ENCODE assay signal across 15 cellular contexts in genomic region chr16:86619263-86619935, GRCh38. TPM values are rescaled to one million over a fixed set of nuclear protein-coding genes. Genes with fewer than 3 reads are reported as not detected.
A peak's percentile ranks its signal among the peaks of the same experiment; 100 is the strongest.
DNase-seq lines count a peak whose midpoint lies in the region; ATAC-seq and TF ChIP-seq lines count a peak whose summit lies in the region.
"Had no signal": no experiment of that assay in that cellular context is flagged by ENCODE, and none has a peak within 500 bp of the region (broad histone marks: within the 10 kb centered on the region; RNA-seq: fewer than 3 reads in every experiment).

No MANE protein-coding gene starts in this region.

- H3K36me3 Mint-ChIP-seq in CD8-positive, alpha-beta T cell: no peaks in the 10 kb centered on the region
- H3K36me3 Mint-ChIP-seq: CD4-positive, alpha-beta memory T cell had no signal

- H3K9me3 Mint-ChIP-seq in CD8-positive, alpha-beta T cell: no peaks in the 10 kb centered on the region
- H3K9me3 Mint-ChIP-seq: activated naive CD4-positive, alpha-beta T cell treated with anti-CD3 and anti-CD28 coated beads for 36 hours; central memory CD8-positive, alpha-beta T cell; nephron had no signal

- peak; percentile 54 for DNase-seq in AG08395 (ENCODE audit: low spot score)
- DNase-seq in H7: peak; percentile 70
- DNase-seq in adipocyte (ENCODE audit: low read depth): no peak
- DNase-seq in CD8-positive, alpha-beta T cell: no peak
- no peak for DNase-seq in H4 (ENCODE audit: low spot score)
- DNase-seq in GM19238 (ENCODE audit: insufficient read length, low spot score): no peak
- DNase-seq: activated CD8-positive, alpha-beta T cell treated with anti-CD3 and anti-CD28 coated beads, Interleukin-2, amount 10 ng/mL, durations not matched to agents 7 days and 5 days; activated naive CD4-positive, alpha-beta T cell treated with anti-CD3 and anti-CD28 coated beads for 36 hours; CD4-positive, alpha-beta memory T cell; NCI-H1436 treated with DMSO at 0.1 percent for 48 hours; T-helper 1 cell had no signal

- POLR2A ChIA-PET in CD8-positive, alpha-beta T cell (lab: Charles Lee): no interaction called here

- peak overlapping the region; percentile 41 for H3K9ac ChIP-seq in adipocyte (ENCODE audit: low read length)

- no peaks in the 10 kb centered on the region for H3K36me3 ChIP-seq in H7 (replicated peaks; ENCODE audit: control insufficient read depth, insufficient read depth, low read length)
- no peaks in the 10 kb centered on the region for H3K36me3 ChIP-seq in adipocyte (ENCODE audit: control insufficient read depth, insufficient read depth, low read length, severe bottlenecking)
- H3K36me3 ChIP-seq in muscle layer of duodenum (ENCODE audit: control insufficient read depth in 1 of 2, insufficient read depth in 2 of 2, low read length in 2 of 2): no peaks in the 10 kb centered on the region
- no peaks in the 10 kb centered on the region for H3K36me3 ChIP-seq in CD8-positive, alpha-beta T cell (ENCODE audit: insufficient read depth, low read length)

- no peak overlapping the region for H3K27ac Mint-ChIP-seq in CD8-positive, alpha-beta T cell
- H3K27ac Mint-ChIP-seq: activated CD8-positive, alpha-beta T cell treated with anti-CD3 and anti-CD28 coated beads, Interleukin-2, amount 10 ng/mL, durations not matched to agents 7 days and 5 days; activated naive CD4-positive, alpha-beta T cell treated with anti-CD3 and anti-CD28 coated beads for 36 hours; CD4-positive, alpha-beta memory T cell; nephron had no signal

- peaks cover 9% of the 10 kb centered on the region for H3K27me3 Mint-ChIP-seq in CD8-positive, alpha-beta T cell (ENCODE audit: low read depth)

- intact Hi-C loops in CD8-positive, alpha-beta T cell (cut with DNase I, micrococcal nuclease): no loop called here

- no peak overlapping the region for H3K4me3 Mint-ChIP-seq in CD8-positive, alpha-beta T cell
- H3K4me3 Mint-ChIP-seq: activated CD8-positive, alpha-beta T cell treated with anti-CD3 and anti-CD28 coated beads, Interleukin-2, amount 10 ng/mL, durations not matched to agents 7 days and 5 days; activated naive CD4-positive, alpha-beta T cell treated with anti-CD3 and anti-CD28 coated beads for 36 hours; CD4-positive, alpha-beta memory T cell; central memory CD8-positive, alpha-beta T cell; nephron had no signal

- H3K27ac ChIP-seq in muscle layer of duodenum (ENCODE audit: low read length): no peak overlapping the region
- H3K27ac ChIP-seq in CD8-positive, alpha-beta T cell (ENCODE audit: low read depth, low read length): no peak overlapping the region

- no peak for TF ChIP-seq CTCF in CD8-positive, alpha-beta T cell (IDR thresholded peaks at IDR 0.05)

- H3K4me3 ChIP-seq in H7 (ENCODE audit: insufficient read depth, low read depth, low read length) (no peak overlapping the region), adipocyte (ENCODE audit: low read length) (peak overlapping the region; percentile 72), muscle layer of duodenum (ENCODE audit: low read depth in 1 of 2, low read length in 2 of 2) (peak overlapping the region; percentile 42 to 52)
- H3K4me3 ChIP-seq in CD8-positive, alpha-beta T cell (ENCODE audit: low read depth, low read length): no peak overlapping the region

- H3K4me1 Mint-ChIP-seq in CD8-positive, alpha-beta T cell (ENCODE audit: low read depth): no peaks in the 10 kb centered on the region
- H3K4me1 Mint-ChIP-seq: CD4-positive, alpha-beta memory T cell; central memory CD8-positive, alpha-beta T cell had no signal

- H3K4me1 ChIP-seq in adipocyte (ENCODE audit: control insufficient read depth, insufficient read depth, low read length): peaks cover 12% of the 10 kb centered on the region
- no peaks in the 10 kb centered on the region for H3K4me1 ChIP-seq in muscle layer of duodenum (ENCODE audit: control insufficient read depth in 1 of 2, insufficient read depth in 2 of 2, low read length in 2 of 2)
- H3K4me1 ChIP-seq in CD8-positive, alpha-beta T cell (ENCODE audit: insufficient read depth, low read length): no peaks in the 10 kb centered on the region

- H3K27me3 ChIP-seq in H7 (ENCODE audit: control insufficient read depth, insufficient read depth, low read length) (no peaks in the 10 kb centered on the region), adipocyte (replicated peaks; ENCODE audit: control insufficient read depth, insufficient read depth, low read length) (no peaks in the 10 kb centered on the region), muscle layer of duodenum (ENCODE audit: low read depth, low read length) (no peaks in the 10 kb centered on the region)
- no peaks in the 10 kb centered on the region for H3K27me3 ChIP-seq in CD8-positive, alpha-beta T cell (ENCODE audit: insufficient read depth, low read length)

- ATAC-seq in CD8-positive, alpha-beta T cell: no peak
- ATAC-seq in GM21529 (IDR thresholded peaks at IDR 0.05; ENCODE audit: unreplicated experiment): no peak
- ATAC-seq: activated CD8-positive, alpha-beta T cell treated with anti-CD3 and anti-CD28 coated beads, Interleukin-2, amount 10 ng/mL, durations not matched to agents 7 days and 5 days had no signal

- CTCF ChIA-PET in CD8-positive, alpha-beta T cell (lab: Charles Lee): no interaction called here

- H3K9me3 ChIP-seq in adipocyte (ENCODE audit: control insufficient read depth, low read length) (peaks cover 4% of the 10 kb centered on the region), muscle layer of duodenum (ENCODE audit: control insufficient read depth in 1 of 2, low read length in 2 of 2) (no peaks in the 10 kb centered on the region)
- H3K9me3 ChIP-seq in CD8-positive, alpha-beta T cell (ENCODE audit: low read length): no peaks in the 10 kb centered on the region

RNA-seq across cellular contexts. Expression of gene FOXL1, which starts 41.0 kb away (rescaled TPM):
- 0.15 and 0.17 TPM in 2 replicates for total RNA-seq in H7 (2014; rRNA removed; shearing (Covaris generic))
- total RNA-seq in CD8-positive, alpha-beta T cell: under 1 TPM in 1 of 2 experiments, not detected in 1; 0.11 TPM
- 0.75 and 0.86 TPM in 2 replicates for total RNA-seq in H4 (2014; rRNA removed; shearing (Covaris generic))
- total RNA-seq: activated CD8-positive, alpha-beta T cell treated with anti-CD3 and anti-CD28 coated beads, Interleukin-2, amount 10 ng/mL, durations not matched to agents 7 days and 5 days; activated naive CD4-positive, alpha-beta T cell treated with anti-CD3 and anti-CD28 coated beads for 36 hours; CD4-positive, alpha-beta memory T cell had no signal

RNA-seq across cellular contexts. Expression of gene FOXC2, which starts 52.8 kb away (rescaled TPM):
- total RNA-seq in H7 (2014; rRNA removed; shearing (Covaris generic)): 0.62 TPM in 1 of 2 replicates, not detected in the other
- total RNA-seq in CD8-positive, alpha-beta T cell: under 1 TPM in 1 of 2 experiments, not detected in 1; 0.16 TPM
- total RNA-seq in H4 (2014; rRNA removed; shearing (Covaris generic)): 0.12 and 0.60 TPM in 2 replicates
- total RNA-seq: activated CD8-positive, alpha-beta T cell treated with anti-CD3 and anti-CD28 coated beads, Interleukin-2, amount 10 ng/mL, durations not matched to agents 7 days and 5 days; activated naive CD4-positive, alpha-beta T cell treated with anti-CD3 and anti-CD28 coated beads for 36 hours; CD4-positive, alpha-beta memory T cell had no signal

Comparison
In these comparisons a context has a peak if more than half of its experiments do, and no peak if none do; other contexts are left out.
1. DNase-seq: peak in AG08395 (single experiment) and H7 (single experiment); none in adipocyte (single experiment), CD8-positive, alpha-beta T cell (0 of 7), H4 (single experiment) and GM19238 (single experiment).
2. H3K4me3 ChIP-seq: peak in adipocyte (single experiment) and muscle layer of duodenum (2 of 2); none in H7 (single experiment) and CD8-positive, alpha-beta T cell (single experiment).